24 cellular contexts compared by ENCODE assay signal in genomic region chr3:134067311-134068161, GRCh38. TPM values are rescaled to one million over a fixed set of nuclear protein-coding genes. Genes with fewer than 3 reads are reported as not detected.
DNase-seq lines count a peak whose midpoint lies in the region; ATAC-seq, FAIRE-seq and TF ChIP-seq lines count a peak whose summit lies in the region.
"Had no signal": no experiment of that assay in that cellular context is flagged by ENCODE, and none has a peak within 500 bp of the region (broad histone marks: within the 10 kb centered on the region; RNA-seq: fewer than 3 reads in every experiment).

No MANE protein-coding gene starts in this region.

- H2AK5ac ChIP-seq in neuronal stem cell (ENCODE audit: low read depth, low read length): peak overlapping the region; percentile 84

- 68 to 72% (median 69%) methylated on average over 5 to 17 of the region's 17 CpGs for WGBS in heart left ventricle, 4 donors
- no CpG with 5 or more reads among the region's 17 CpGs for WGBS in neuronal stem cell (ENCODE audit: extremely low coverage in 2 of 2, insufficient read length in 2 of 2, insufficient replicate concordance in 1 of 2), 2 donors
- 71 to 85% (median 74%) methylated on average over 8 to 17 of the region's 17 CpGs for WGBS in adrenal gland, 4 donors

- no peak overlapping the region for H3K14ac ChIP-seq in neuronal stem cell (ENCODE audit: low read length)

- H3K27ac ChIP-seq in heart left ventricle (peak overlapping the region in 3 of 12 donors; percentile 15 to 64 (median 52)), left ventricle myocardium inferior (replicated peaks) (peak overlapping the region; percentile 66), neuronal stem cell (replicated peaks; ENCODE audit: low read length) (no peak overlapping the region), adrenal gland (peak overlapping the region in 1 of 5 donors; percentile 74)
- H3K27ac ChIP-seq: A549, HL-60 had no signal

- peak in 3 of 4 donors; percentile 16 to 38 (median 23) for ATAC-seq in heart left ventricle
- no peak for ATAC-seq in Right ventricle myocardium inferior
- no peak for ATAC-seq in natural killer cell
- ATAC-seq: A549; naive thymus-derived CD8-positive, alpha-beta T cell; T-cell had no signal

- no peak for FAIRE-seq in HTR-8/SVneo (lab: Jason Lieb, UNC)
- FAIRE-seq: A549, TTC549, urothelium cell line had no signal

- H3K4me3 ChIP-seq in heart left ventricle (no peak overlapping the region), left ventricle myocardium inferior (no peak overlapping the region), neuronal stem cell (ENCODE audit: low read length in 2 of 2) (no peak overlapping the region), adrenal gland (no peak overlapping the region)
- H3K4me3 ChIP-seq: A549, skin epidermis, stomach had no signal

- peak overlapping the region; percentile 31 for H3K9ac ChIP-seq in neuronal stem cell (ENCODE audit: low read depth, low read length, poor library complexity)

- H3K4me1 ChIP-seq in heart left ventricle: peaks cover 0 to 23% (median 8%) of the 10 kb centered on the region in 12 donors
- H3K4me1 ChIP-seq in left ventricle myocardium inferior: peaks cover 28% of the 10 kb centered on the region
- H3K4me1 ChIP-seq in neuronal stem cell (ENCODE audit: control insufficient read depth in 2 of 2, insufficient read depth in 1 of 2, low read depth in 1 of 2, low read length in 2 of 2): peaks cover 5 to 19% of the 10 kb centered on the region in 2 donors
- no peaks in the 10 kb centered on the region for H3K4me1 ChIP-seq in adrenal gland (replicated peaks in 1 of 2)
- H3K4me1 ChIP-seq: A549, BE2C had no signal

- DNase-seq in heart left ventricle (peak in 1 of 5 donors; percentile 41), Right ventricle myocardium inferior (ENCODE audit: missing footprints) (no peak), left ventricle myocardium inferior (no peak), neuronal stem cell (ENCODE audit: low spot score) (no peak), natural killer cell (no peak), HTR-8/SVneo (ENCODE audit: insufficient read length, low spot score) (no peak), adrenal gland (no peak)
- DNase-seq in activated naive CD4-positive, alpha-beta T cell treated with anti-CD3 and anti-CD28 coated beads, Interleukin-2, amount 50 U/mL, for 16 hours: no peak
- DNase-seq: BE2C; COR-L47; mesenchymal stem cell; naive thymus-derived CD8-positive, alpha-beta T cell; NCI-H1436 treated with DMSO at 0.1 percent for 48 hours; NCI-H69; SHP77 treated with DMSO at 0.1 percent for 48 hours had no signal

- H2BK120ac ChIP-seq in neuronal stem cell (ENCODE audit: low read depth, low read length): peak overlapping the region; percentile 85

- TF ChIP-seq POLR2A in heart left ventricle (IDR thresholded peaks at IDR 0.05) (no peak), adrenal gland (IDR thresholded peaks at IDR 0.05) (no peak)

- no peak overlapping the region for H4K8ac ChIP-seq in neuronal stem cell (ENCODE audit: low read depth, low read length)

- peak overlapping the region; percentile 83 for H2BK5ac ChIP-seq in neuronal stem cell (ENCODE audit: low read length)

- H3K9me3 ChIP-seq in heart left ventricle (no peaks in the 10 kb centered on the region), left ventricle myocardium inferior (replicated peaks) (no peaks in the 10 kb centered on the region), neuronal stem cell (replicated peaks in 1 of 2; ENCODE audit: control insufficient read depth in 2 of 2, insufficient read depth in 1 of 2, low read depth in 1 of 2, low read length in 2 of 2) (no peaks in the 10 kb centered on the region), adrenal gland (replicated peaks in 1 of 3) (no peaks in the 10 kb centered on the region)
- H3K9me3 ChIP-seq: A549, BE2C, stomach had no signal

- H3K36me3 ChIP-seq in heart left ventricle (no peaks in the 10 kb centered on the region), left ventricle myocardium inferior (no peaks in the 10 kb centered on the region), neuronal stem cell (replicated peaks in 1 of 2; ENCODE audit: control insufficient read depth in 2 of 2, insufficient read depth in 2 of 2, low read length in 2 of 2) (no peaks in the 10 kb centered on the region), adrenal gland (replicated peaks in 1 of 2) (no peaks in the 10 kb centered on the region)
- H3K36me3 ChIP-seq: BE2C, stomach had no signal

- H3K4ac ChIP-seq in neuronal stem cell (ENCODE audit: low read length): no peak overlapping the region

- no peak overlapping the region for H3K27ac Mint-ChIP-seq in natural killer cell
- H3K27ac Mint-ChIP-seq: activated T-helper 2 cell treated with anti-CD3 and anti-CD28 coated beads, Interferon-gamma antibody, Interleukin-2, Interleukin-4, amounts not matched to agents 10 μg/mL and 5 μg/mL and 100 μg/mL, durations not matched to agents 14 hours and 24 hours and 36 hours; brain; naive thymus-derived CD8-positive, alpha-beta T cell; T-cell had no signal

- no peaks in the 10 kb centered on the region for H3K27me3 Mint-ChIP-seq in natural killer cell (ENCODE audit: low read depth in 2 of 2)
- H3K27me3 Mint-ChIP-seq: brain, T-cell had no signal

- H4K91ac ChIP-seq in neuronal stem cell (ENCODE audit: low read depth, low read length, poor library complexity): peak overlapping the region; percentile 49

- no peaks in the 10 kb centered on the region for H3K36me3 Mint-ChIP-seq in natural killer cell
- H3K36me3 Mint-ChIP-seq: brain; naive thymus-derived CD8-positive, alpha-beta T cell; T-cell had no signal

- no peak for TF ChIP-seq CTCF in heart left ventricle (IDR thresholded peaks at IDR 0.05)
- no peak for TF ChIP-seq CTCF in left ventricle myocardium inferior (IDR thresholded peaks at IDR 0.05; ENCODE audit: borderline replicate concordance)
- no peak for TF ChIP-seq CTCF in natural killer cell (IDR thresholded peaks at IDR 0.05)
- TF ChIP-seq CTCF in adrenal gland (IDR thresholded peaks at IDR 0.05): no peak

- peak overlapping the region; percentile 84 for H3K18ac ChIP-seq in neuronal stem cell (ENCODE audit: low read length)

- peak overlapping the region; percentile 69 for H2BK12ac ChIP-seq in neuronal stem cell (ENCODE audit: low read length)

- H2BK15ac ChIP-seq in neuronal stem cell (ENCODE audit: low read length): peak overlapping the region; percentile 80

- no peak overlapping the region for H3K4me2 ChIP-seq in neuronal stem cell (ENCODE audit: insufficient read depth, low read length, poor library complexity, severe bottlenecking)
- H3K4me2 ChIP-seq: A549 had no signal

- H2AFZ ChIP-seq in neuronal stem cell (ENCODE audit: low read length): no peak overlapping the region

- H3K23ac ChIP-seq in neuronal stem cell (ENCODE audit: low read depth, low read length, poor library complexity): peak overlapping the region; percentile 14

- no peaks in the 10 kb centered on the region for H3K79me1 ChIP-seq in neuronal stem cell (ENCODE audit: low read depth, low read length)

- H3K4me3 Mint-ChIP-seq in natural killer cell: no peak overlapping the region
- H3K4me3 Mint-ChIP-seq: brain; naive thymus-derived CD8-positive, alpha-beta T cell; T-cell had no signal

- intact Hi-C loops in heart left ventricle (cut with DNase I): no loop called here
- intact Hi-C loops in Right ventricle myocardium inferior (cut with DNase I): no loop called here
- intact Hi-C loops in left ventricle myocardium inferior (cut with micrococcal nuclease): no loop called here
- intact Hi-C loops in natural killer cell (cut with micrococcal nuclease): no loop called here
- intact Hi-C loops in adrenal gland (cut with DNase I): no loop called here

- H3K27me3 ChIP-seq in heart left ventricle (no peaks in the 10 kb centered on the region), left ventricle myocardium inferior (ENCODE audit: low read depth) (no peaks in the 10 kb centered on the region), neuronal stem cell (ENCODE audit: control insufficient read depth in 3 of 3, insufficient read depth in 3 of 3, low read depth in 1 of 3, low read length in 3 of 3) (no peaks in the 10 kb centered on the region), adrenal gland (no peaks in the 10 kb centered on the region)
- H3K27me3 ChIP-seq: BE2C, stomach had no signal

- no peaks in the 10 kb centered on the region for H3K9me3 Mint-ChIP-seq in natural killer cell
- H3K9me3 Mint-ChIP-seq: activated T-helper 2 cell treated with anti-CD3 and anti-CD28 coated beads, Interferon-gamma antibody, Interleukin-2, Interleukin-4, amounts not matched to agents 10 μg/mL and 5 μg/mL and 100 μg/mL, durations not matched to agents 14 hours and 24 hours and 36 hours; T-cell had no signal

- H3K4me1 Mint-ChIP-seq in natural killer cell: no peaks in the 10 kb centered on the region
- H3K4me1 Mint-ChIP-seq: T-cell had no signal

RNA-seq across cellular contexts. Expression of gene SLCO2A1, which starts 37.8 kb away (rescaled TPM):
- total RNA-seq in heart left ventricle (10 to 100 TPM in 6 of 9 donors, 1 to 10 TPM in 3; 2.8 to 28.4 (median 13.9) TPM), Right ventricle myocardium inferior (7.8 TPM), left ventricle myocardium inferior (18.0 TPM), natural killer cell (not detected), adrenal gland (100 to 1,000 TPM in 2 of 8 donors, 10 to 100 TPM in 6; 13.4 to 141 (median 38.3) TPM)
- polyA plus RNA-seq in heart left ventricle (10 to 100 TPM in 1 of 2 donors, 1 to 10 TPM in 1; 8.3 to 13.9 TPM), adrenal gland (10 to 100 TPM; 21.0 to 67.8 (median 25.4) TPM)
- 0.60 TPM for polyA plus RNA-seq in neuronal stem cell (2013, experiment 1 of 2)
- 0.82 TPM for polyA plus RNA-seq in neuronal stem cell (2013, experiment 2 of 2)
- total RNA-seq: activated T-helper 2 cell treated with anti-CD3 and anti-CD28 coated beads, Interferon-gamma antibody, Interleukin-2, Interleukin-4, amounts not matched to agents 10 μg/mL and 5 μg/mL and 100 μg/mL, durations not matched to agents 14 hours and 24 hours and 36 hours; naive thymus-derived CD8-positive, alpha-beta T cell had no signal
- polyA plus RNA-seq: naive thymus-derived CD8-positive, alpha-beta T cell had no signal

Comparison
In these comparisons a context has a peak if more than half of its experiments do, and no peak if none do; other contexts are left out.
1. ATAC-seq: peak in heart left ventricle (3 of 4); none in Right ventricle myocardium inferior (single experiment) and natural killer cell (0 of 3).